Comparison of ENCODE assay signal across 1 cellular context in the genomic region with DNA sequence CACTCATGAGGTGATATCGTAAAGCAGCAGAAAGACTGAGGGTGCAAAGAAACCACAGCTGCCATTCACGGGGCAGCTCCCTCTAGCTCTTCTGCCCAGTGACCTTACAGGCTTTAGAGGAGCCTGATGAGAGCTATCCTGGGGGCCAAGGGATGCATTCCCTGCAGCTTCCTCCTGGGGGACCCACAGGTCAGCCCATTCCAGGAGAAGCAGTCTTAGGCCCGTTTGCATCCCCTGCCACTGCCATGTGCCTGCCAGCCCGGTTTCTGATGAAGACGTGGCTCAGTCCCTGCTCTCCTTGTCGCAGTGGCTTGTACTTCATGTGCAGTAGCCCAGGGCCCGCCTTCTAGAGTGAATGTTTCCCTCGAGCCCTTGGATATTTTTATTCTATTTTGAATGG.
TF ChIP-seq lines count a peak whose summit lies in the region.

No MANE protein-coding gene starts in this region.

TF ChIP-seq in SK-N-SH treated with all-trans-retinoic acid at 6 μM for 48 hours, 23 proteins besides CTCF, POLR2A, EP300 and RAD21 (continued from another document):
- TF ChIP-seq, protein P1, sequence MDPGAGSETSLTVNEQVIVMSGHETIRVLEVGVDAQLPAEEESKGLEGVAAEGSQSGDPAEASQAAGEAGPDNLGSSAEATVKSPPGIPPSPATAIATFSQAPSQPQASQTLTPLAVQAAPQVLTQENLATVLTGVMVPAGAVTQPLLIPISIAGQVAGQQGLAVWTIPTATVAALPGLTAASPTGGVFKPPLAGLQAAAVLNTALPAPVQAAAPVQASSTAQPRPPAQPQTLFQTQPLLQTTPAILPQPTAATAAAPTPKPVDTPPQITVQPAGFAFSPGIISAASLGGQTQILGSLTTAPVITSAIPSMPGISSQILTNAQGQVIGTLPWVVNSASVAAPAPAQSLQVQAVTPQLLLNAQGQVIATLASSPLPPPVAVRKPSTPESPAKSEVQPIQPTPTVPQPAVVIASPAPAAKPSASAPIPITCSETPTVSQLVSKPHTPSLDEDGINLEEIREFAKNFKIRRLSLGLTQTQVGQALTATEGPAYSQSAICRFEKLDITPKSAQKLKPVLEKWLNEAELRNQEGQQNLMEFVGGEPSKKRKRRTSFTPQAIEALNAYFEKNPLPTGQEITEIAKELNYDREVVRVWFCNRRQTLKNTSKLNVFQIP (CRISPR knock-in tag; IDR thresholded peaks at IDR 0.05; ENCODE audit: borderline replicate concordance, low read depth): no peak
- TF ChIP-seq ZNF565 (CRISPR knock-in tag; conservative IDR thresholded peaks at IDR 0.05; ENCODE audit: low read depth): no peak
- TF ChIP-seq ZC3H10 (CRISPR knock-in tag; IDR thresholded peaks at IDR 0.05): no peak
- TF ChIP-seq ESRRG (CRISPR knock-in tag; IDR thresholded peaks at IDR 0.05): no peak
- TF ChIP-seq, protein P2, sequence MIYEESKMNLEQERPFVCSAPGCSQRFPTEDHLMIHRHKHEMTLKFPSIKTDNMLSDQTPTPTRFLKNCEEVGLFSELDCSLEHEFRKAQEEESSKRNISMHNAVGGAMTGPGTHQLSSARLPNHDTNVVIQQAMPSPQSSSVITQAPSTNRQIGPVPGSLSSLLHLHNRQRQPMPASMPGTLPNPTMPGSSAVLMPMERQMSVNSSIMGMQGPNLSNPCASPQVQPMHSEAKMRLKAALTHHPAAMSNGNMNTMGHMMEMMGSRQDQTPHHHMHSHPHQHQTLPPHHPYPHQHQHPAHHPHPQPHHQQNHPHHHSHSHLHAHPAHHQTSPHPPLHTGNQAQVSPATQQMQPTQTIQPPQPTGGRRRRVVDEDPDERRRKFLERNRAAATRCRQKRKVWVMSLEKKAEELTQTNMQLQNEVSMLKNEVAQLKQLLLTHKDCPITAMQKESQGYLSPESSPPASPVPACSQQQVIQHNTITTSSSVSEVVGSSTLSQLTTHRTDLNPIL (CRISPR knock-in tag; IDR thresholded peaks at IDR 0.05; ENCODE audit: low read depth): no peak
- TF ChIP-seq BACH2 (CRISPR knock-in tag; IDR thresholded peaks at IDR 0.05; ENCODE audit: borderline replicate concordance): no peak
- no peak for TF ChIP-seq ARNTL (CRISPR knock-in tag; IDR thresholded peaks at IDR 0.05; ENCODE audit: borderline replicate concordance, low read depth)
- TF ChIP-seq, protein P3, sequence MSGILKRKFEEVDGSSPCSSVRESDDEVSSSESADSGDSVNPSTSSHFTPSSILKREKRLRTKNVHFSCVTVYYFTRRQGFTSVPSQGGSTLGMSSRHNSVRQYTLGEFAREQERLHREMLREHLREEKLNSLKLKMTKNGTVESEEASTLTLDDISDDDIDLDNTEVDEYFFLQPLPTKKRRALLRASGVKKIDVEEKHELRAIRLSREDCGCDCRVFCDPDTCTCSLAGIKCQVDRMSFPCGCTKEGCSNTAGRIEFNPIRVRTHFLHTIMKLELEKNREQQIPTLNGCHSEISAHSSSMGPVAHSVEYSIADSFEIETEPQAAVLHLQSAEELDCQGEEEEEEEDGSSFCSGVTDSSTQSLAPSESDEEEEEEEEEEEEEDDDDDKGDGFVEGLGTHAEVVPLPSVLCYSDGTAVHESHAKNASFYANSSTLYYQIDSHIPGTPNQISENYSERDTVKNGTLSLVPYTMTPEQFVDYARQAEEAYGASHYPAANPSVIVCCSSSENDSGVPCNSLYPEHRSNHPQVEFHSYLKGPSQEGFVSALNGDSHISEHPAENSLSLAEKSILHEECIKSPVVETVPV (CRISPR knock-in tag; IDR thresholded peaks at IDR 0.05): no peak
- no peak for TF ChIP-seq CSDC2 (CRISPR knock-in tag; IDR thresholded peaks at IDR 0.05)
TF ChIP-seq in SK-N-SH treated with all-trans-retinoic acid at 6 μM for 48 hours: peak in this region for 0.
